In the genomic region with DNA sequence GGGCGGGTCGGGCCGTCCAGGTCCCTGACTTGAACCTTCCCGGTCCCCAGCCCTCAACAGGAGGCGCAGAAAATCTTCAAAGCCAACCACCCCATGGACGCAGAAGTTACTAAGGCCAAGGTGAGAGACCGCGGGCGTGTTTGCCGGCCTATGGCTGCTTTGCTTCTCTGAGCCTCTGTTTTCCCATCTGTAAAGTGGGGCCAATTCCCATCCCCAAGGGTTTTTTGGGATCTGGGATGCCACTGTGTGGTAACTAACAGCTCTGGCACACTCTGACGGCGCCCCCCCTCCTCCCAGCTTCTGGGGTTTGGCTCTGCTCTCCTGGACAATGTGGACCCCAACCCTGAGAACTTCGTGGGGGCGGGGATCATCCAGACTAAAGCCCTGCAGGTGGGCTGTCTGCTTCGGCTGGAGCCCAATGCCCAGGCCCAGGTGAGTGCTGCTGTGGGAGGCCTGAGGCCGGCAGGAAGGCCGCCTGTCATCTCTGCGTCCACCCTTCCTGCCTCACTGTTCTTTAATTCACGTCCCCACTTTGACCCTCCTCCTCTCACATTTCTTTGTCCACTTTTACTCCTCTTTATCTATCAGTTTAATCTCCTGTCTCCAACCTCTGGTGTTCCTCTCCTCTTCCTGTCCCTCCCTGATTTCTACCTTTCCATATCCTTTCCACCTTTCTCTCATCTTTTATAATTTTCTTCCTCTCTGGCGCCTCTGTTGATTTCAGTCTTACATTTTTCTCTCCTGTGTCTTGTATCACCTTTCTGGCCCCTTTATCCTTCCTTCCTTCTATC, we compare ENCODE assay signal across 19 cellular contexts. TPM values are rescaled to one million over a fixed set of nuclear protein-coding genes. Genes with fewer than 3 reads are reported as not detected.
DNase-seq lines count a peak whose midpoint lies in the region; ATAC-seq and TF ChIP-seq lines count a peak whose summit lies in the region.
"Had no signal": no experiment of that assay in that cellular context is flagged by ENCODE, and none has a peak within 500 bp of the region (broad histone marks: within the 10 kb centered on the region; RNA-seq: fewer than 3 reads in every experiment).

No MANE protein-coding gene starts in this region.

- no peak for TF ChIP-seq POLR2A in heart left ventricle (IDR thresholded peaks at IDR 0.05)

- intact Hi-C loops in right cardiac atrium (cut with DNase I) (no loop called here), heart left ventricle (cut with DNase I) (loop anchor here in 5 of 10 donors (5.0 kb wide), 3 partner anchors 34 to 129 kb away; a partner anchor contains a TSS)

- H3K9me3 ChIP-seq in right cardiac atrium (ENCODE audit: control insufficient read depth, low read length) (no peaks in the 10 kb centered on the region), heart left ventricle (no peaks in the 10 kb centered on the region), iPS-15b (ENCODE audit: control insufficient read depth, insufficient read depth, low read length) (no peaks in the 10 kb centered on the region), stomach smooth muscle (ENCODE audit: control insufficient read depth in 2 of 2, low read length in 2 of 2) (no peaks in the 10 kb centered on the region)
- H3K9me3 ChIP-seq: esophagus squamous epithelium, MG63, vagina had no signal

- no peak overlapping the region for H3K4me3 ChIP-seq in right cardiac atrium (ENCODE audit: low read length)
- no peak overlapping the region for H3K4me3 ChIP-seq in heart left ventricle
- H3K4me3 ChIP-seq in iPS-15b (ENCODE audit: low read depth, low read length): peak overlapping the region; percentile 41
- no peak overlapping the region for H3K4me3 ChIP-seq in stomach smooth muscle (ENCODE audit: low read length in 2 of 2)
- H3K4me3 ChIP-seq: esophagus squamous epithelium, MG63, vagina had no signal

- TF ChIP-seq CTCF in heart left ventricle (IDR thresholded peaks at IDR 0.05) (no peak), WTC11 (IDR thresholded peaks at IDR 0.05) (no peak), GM20000 (IDR thresholded peaks at IDR 0.05; ENCODE audit: extremely low read depth, missing control alignments) (no peak)

- peak in 2 of 3 donors; percentile 55 to 62 for DNase-seq in right cardiac atrium
- DNase-seq in heart left ventricle: no peak
- no peak for DNase-seq in WTC11 (ENCODE audit: low spot score)
- no peak for DNase-seq in GM20000 (ENCODE audit: low spot score)
- no peak for DNase-seq in SKM-1 treated with dmso at 0.1 percent for 144 hours (lab: John Stamatoyannopoulos, UW; ENCODE audit: unreplicated experiment)
- no peak for DNase-seq in NCI-H446 treated with DMSO at 0.1 percent for 48 hours (lab: John Stamatoyannopoulos, UW)
- DNase-seq: activated CD4-positive, CD25-positive, alpha-beta regulatory T cell treated with anti-CD3 and anti-CD28 coated beads, Interleukin-2, amount 50 U/mL, for 72 hours; esophagus squamous epithelium; mammary epithelial cell; MG63; NCI-H1694 treated with DMSO at 0.1 percent for 48 hours; RPMI8226 had no signal

- peaks cover 5% of the 10 kb centered on the region; the same call in 1 of the 2 replicates for H3K27me3 Mint-ChIP-seq in WTC11 (ENCODE audit: low read depth)

- POLR2A ChIA-PET in WTC11 (lab: Charles Lee): interaction anchor here (0.7 kb wide), 1 partner anchor 59 kb away, joined by 10 read pairs; no protein-coding TSS in a partner anchor

- ATAC-seq in right cardiac atrium (no peak), heart left ventricle (no peak), WTC11 (no peak)
- ATAC-seq: activated naive CD4-positive, alpha-beta T cell treated with anti-CD3 and anti-CD28 coated beads, Interleukin-2, amount 50 U/mL, for 72 hours had no signal

- peaks cover 15% of the 10 kb centered on the region for H3K36me3 Mint-ChIP-seq in WTC11
- H3K36me3 Mint-ChIP-seq: activated naive CD4-positive, alpha-beta T cell treated with anti-CD3 and anti-CD28 coated beads, Interleukin-2, amount 50 U/mL, for 72 hours had no signal

- H3K9ac ChIP-seq in iPS-15b (ENCODE audit: low read depth, low read length): no peak overlapping the region
- H3K9ac ChIP-seq in stomach smooth muscle (ENCODE audit: low read length in 2 of 2): no peak overlapping the region

- H3K4me3 Mint-ChIP-seq in WTC11: 0 out of 2 replicates have a peak overlapping the region, but pooled peaks have one; percentile 30

- WGBS in right cardiac atrium: 82% methylated on average over 20 of the region's 20 CpGs
- 85 to 92% (median 87%) methylated on average over 16 to 20 of the region's 20 CpGs for WGBS in heart left ventricle, 4 donors

- H3K9me3 Mint-ChIP-seq in WTC11: no peaks in the 10 kb centered on the region
- H3K9me3 Mint-ChIP-seq: activated naive CD4-positive, alpha-beta T cell treated with anti-CD3 and anti-CD28 coated beads, Interleukin-2, amount 50 U/mL, for 72 hours had no signal

- peaks cover 1% of the 10 kb centered on the region for H3K4me1 ChIP-seq in right cardiac atrium (ENCODE audit: control insufficient read depth, insufficient read depth, low read length)
- peaks cover 0 to 35% (median 19%) of the 10 kb centered on the region in 12 donors for H3K4me1 ChIP-seq in heart left ventricle
- peaks cover 5% of the 10 kb centered on the region for H3K4me1 ChIP-seq in iPS-15b (ENCODE audit: control insufficient read depth, insufficient read depth, low read length)
- H3K4me1 ChIP-seq in stomach smooth muscle (ENCODE audit: control insufficient read depth, insufficient read depth, low read length): peaks cover 32% of the 10 kb centered on the region

- peak overlapping the region; percentile 90 for H3K27ac Mint-ChIP-seq in WTC11

- peaks cover 32% of the 10 kb centered on the region for H3K4me1 Mint-ChIP-seq in WTC11

- peaks cover 0 to 64% (median 49%) of the 10 kb centered on the region in 9 donors for H3K36me3 ChIP-seq in heart left ventricle
- peaks cover 18% of the 10 kb centered on the region for H3K36me3 ChIP-seq in iPS-15b (ENCODE audit: control insufficient read depth, insufficient read depth, low read length)
- peaks cover 0 to 11% of the 10 kb centered on the region in 2 donors for H3K36me3 ChIP-seq in stomach smooth muscle (ENCODE audit: control insufficient read depth in 2 of 2, insufficient read depth in 2 of 2, low read length in 2 of 2)

- H3K27me3 ChIP-seq in right cardiac atrium (ENCODE audit: control insufficient read depth, insufficient read depth): no peaks in the 10 kb centered on the region
- no peaks in the 10 kb centered on the region for H3K27me3 ChIP-seq in heart left ventricle
- no peaks in the 10 kb centered on the region for H3K27me3 ChIP-seq in iPS-15b (ENCODE audit: control insufficient read depth, insufficient read depth, low read length)
- no peaks in the 10 kb centered on the region for H3K27me3 ChIP-seq in stomach smooth muscle (ENCODE audit: control insufficient read depth in 1 of 2, insufficient read depth in 2 of 2, low read length in 2 of 2)
- H3K27me3 ChIP-seq: esophagus squamous epithelium, MG63, vagina had no signal

- H3K27ac ChIP-seq in right cardiac atrium (ENCODE audit: low read length) (no peak overlapping the region), heart left ventricle (no peak overlapping the region), stomach smooth muscle (ENCODE audit: low read length) (peak overlapping the region; percentile 37)
- H3K27ac ChIP-seq: esophagus squamous epithelium, vagina had no signal

- CTCF ChIA-PET in WTC11 (lab: Charles Lee): interaction anchor here (0.7 to 2.1 kb wide), 20 partner anchors 10 to 166 kb away, joined by 3 to 13 read pairs (median 6); a partner anchor contains a TSS

TF ChIP-seq in WTC11, 78 proteins besides CTCF, POLR2A, EP300 and RAD21 (continues in another document):
- TF ChIP-seq GTF2I (CRISPR knock-in tag; conservative IDR thresholded peaks at IDR 0.05): peak; percentile 85
- TF ChIP-seq, protein P1, sequence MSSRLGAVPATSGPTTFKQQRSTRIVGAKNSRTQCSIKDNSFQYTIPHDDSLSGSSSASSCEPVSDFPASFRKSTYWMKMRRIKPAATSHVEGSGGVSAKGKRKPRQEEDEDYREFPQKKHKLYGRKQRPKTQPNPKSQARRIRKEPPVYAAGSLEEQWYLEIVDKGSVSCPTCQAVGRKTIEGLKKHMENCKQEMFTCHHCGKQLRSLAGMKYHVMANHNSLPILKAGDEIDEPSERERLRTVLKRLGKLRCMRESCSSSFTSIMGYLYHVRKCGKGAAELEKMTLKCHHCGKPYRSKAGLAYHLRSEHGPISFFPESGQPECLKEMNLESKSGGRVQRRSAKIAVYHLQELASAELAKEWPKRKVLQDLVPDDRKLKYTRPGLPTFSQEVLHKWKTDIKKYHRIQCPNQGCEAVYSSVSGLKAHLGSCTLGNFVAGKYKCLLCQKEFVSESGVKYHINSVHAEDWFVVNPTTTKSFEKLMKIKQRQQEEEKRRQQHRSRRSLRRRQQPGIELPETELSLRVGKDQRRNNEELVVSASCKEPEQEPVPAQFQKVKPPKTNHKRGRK (CRISPR knock-in tag; IDR thresholded peaks at IDR 0.05; ENCODE audit: borderline replicate concordance): no peak

RNA-seq across cellular contexts. Expression of a gene that starts 7.1 kb away (rescaled TPM):
- 10 to 100 TPM; 13.2 to 21.3 (median 16.4) TPM for total RNA-seq in right cardiac atrium
- polyA plus RNA-seq in right cardiac atrium: 25.8 TPM
- total RNA-seq in heart left ventricle: 10 to 100 TPM; 12.7 to 29.1 (median 16.2) TPM
- 10 to 100 TPM; 14.3 to 24.3 TPM for polyA plus RNA-seq in heart left ventricle
- total RNA-seq in WTC11 (2021): 35.1 to 36.3 TPM (median 35.7 TPM) in 3 replicates

RNA-seq across cellular contexts. Expression of a gene that starts 12.1 kb away (rescaled TPM):
- total RNA-seq in right cardiac atrium (10 to 100 TPM; 37.8 to 50.4 (median 43.1) TPM), heart left ventricle (100 to 1,000 TPM in 1 of 9 donors, 10 to 100 TPM in 8; 45.8 to 119 (median 54.7) TPM), WTC11 (2021) (80.2 to 81.2 TPM (median 81.2 TPM) in 3 replicates)
- polyA plus RNA-seq in right cardiac atrium (39.2 TPM), heart left ventricle (10 to 100 TPM; 44.1 to 60.2 TPM)

RNA-seq across cellular contexts. Expression of a gene that starts 39.2 kb away (rescaled TPM):
- 10 to 100 TPM; 58.8 to 80.7 (median 73.7) TPM for total RNA-seq in right cardiac atrium
- polyA plus RNA-seq in right cardiac atrium: 50.8 TPM
- 100 to 1,000 TPM in 1 of 9 donors, 10 to 100 TPM in 8; 53.6 to 152 (median 70.5) TPM for total RNA-seq in heart left ventricle
- polyA plus RNA-seq in heart left ventricle: 100 to 1,000 TPM in 1 of 2 donors, 10 to 100 TPM in 1; 33.4 to 115 TPM
- 119 to 127 TPM (median 120 TPM) in 3 replicates for total RNA-seq in WTC11 (2021)

RNA-seq across cellular contexts. Expression of a gene that starts 42.9 kb away (rescaled TPM):
- total RNA-seq in right cardiac atrium: 1 to 10 TPM in 3 of 4 donors, under 1 TPM in 1; 0.59 to 1.4 (median 1.2) TPM
- 1.1 TPM for polyA plus RNA-seq in right cardiac atrium
- total RNA-seq in heart left ventricle: under 1 TPM in 6 of 9 donors, not detected in 3; 0.23 to 0.77 (median 0.34) TPM
- polyA plus RNA-seq in heart left ventricle: under 1 TPM; 0.49 to 0.72 TPM
- 0.30 to 0.55 TPM (median 0.48 TPM) in 3 replicates for total RNA-seq in WTC11 (2021)
- total RNA-seq: bronchial epithelial cell, Daoy, esophagus squamous epithelium, mammary epithelial cell, NCI-H460 had no signal
- polyA plus RNA-seq: mammary epithelial cell had no signal

RNA-seq across cellular contexts. Expression of a gene that starts 44.9 kb away (rescaled TPM):
- total RNA-seq in right cardiac atrium (100 to 1,000 TPM; 127 to 146 (median 141) TPM), heart left ventricle (100 to 1,000 TPM in 1 of 9 donors, 10 to 100 TPM in 8; 70.9 to 109 (median 91.5) TPM), WTC11 (2021) (296 to 316 TPM (median 306 TPM) in 3 replicates)
- polyA plus RNA-seq in right cardiac atrium (134 TPM), heart left ventricle (100 to 1,000 TPM in 1 of 2 donors, 10 to 100 TPM in 1; 85.9 to 135 TPM)

Comparison
In these comparisons a context has a peak if more than half of its experiments do, and no peak if none do; other contexts are left out.
1. DNase-seq: peak in right cardiac atrium (2 of 3); none in heart left ventricle (0 of 5), WTC11 (single experiment), GM20000 (single experiment), SKM-1 treated with dmso at 0.1 percent for 144 hours (single experiment) and NCI-H446 treated with DMSO at 0.1 percent for 48 hours (single experiment).